8 cellular contexts compared by ENCODE assay signal in genomic region chr1:174800221-174800791, GRCh38.
DNase-seq lines count a peak whose midpoint lies in the region; ATAC-seq and TF ChIP-seq lines count a peak whose summit lies in the region.

No MANE protein-coding gene starts in this region.

- H3K4me3 ChIP-seq in A673 (ENCODE audit: low read depth, low read length, poor library complexity, severe bottlenecking) = peak overlapping the region; percentile 46

- no peaks in the 10 kb centered on the region for H3K27me3 ChIP-seq in A673 (replicated peaks; ENCODE audit: insufficient read depth, low read depth, low read length, poor library complexity)

- intact Hi-C loops in A673 (cut with micrococcal nuclease; ENCODE audit: unreplicated experiment) = no loop called here
- intact Hi-C loops in Right ventricle myocardium superior (cut with DNase I) = no loop called here
- intact Hi-C loops in posterior cingulate gyrus (cut with DNase I) = loop anchor here (1.0 kb wide), 1 partner anchor 199 kb away; the partner anchor contains the start of gene CACYBP

- TF ChIP-seq CTCF in A673 (conservative IDR thresholded peaks at IDR 0.05; ENCODE audit: low read depth, low read length) = no peak

- DNase-seq in A673 (ENCODE audit: low spot score) (no peak), Right ventricle myocardium superior (no peak), posterior cingulate gyrus (peak in 6 of 10 donors; percentile 12 to 84 (median 28)), MV-4-11 (lab: John Stamatoyannopoulos, UW) (no peak)
- peak; percentile 23 to 27 for DNase-seq in activated T-cell treated with anti-CD3 and anti-CD28 coated beads, Interleukin-2, amount 50 U/mL, for 48 hours

- no peaks in the 10 kb centered on the region for H3K9me3 ChIP-seq in A673 (ENCODE audit: low read depth, low read length, poor library complexity, severe bottlenecking)

- TSS peak; percentile 65 for BruUV-seq in A673 (replicated peaks; lab: Mats Ljungman, UMichigan)

- POLR2A ChIA-PET in A673 (lab: Charles Lee; ENCODE audit: low non-redundant PET) = interaction anchor here (0.5 to 1.4 kb wide), 2 partner anchors 191 to 199 kb away, joined by 4 to 6 read pairs; partner anchors contain the start of gene CACYBP

- ATAC-seq in GM21526 (IDR thresholded peaks at IDR 0.05; ENCODE audit: low FRiP score, unreplicated experiment) = peak; percentile 10
- ATAC-seq in Right ventricle myocardium superior (ENCODE audit: poor library complexity) = peak; percentile 27
- ATAC-seq in GM18520 (IDR thresholded peaks at IDR 0.05; ENCODE audit: unreplicated experiment) = no peak
- ATAC-seq in GM18868 (IDR thresholded peaks at IDR 0.05; ENCODE audit: unreplicated experiment) = no peak

- H3K27ac ChIP-seq in A673 (ENCODE audit: low read depth, low read length, poor library complexity, severe bottlenecking) = peak overlapping the region; percentile 38

- H3K36me3 ChIP-seq in A673 (ENCODE audit: insufficient read depth, low read length, poor library complexity, severe bottlenecking) = no peaks in the 10 kb centered on the region

- H3K4me1 ChIP-seq in A673 (ENCODE audit: insufficient read depth, low read length, poor library complexity, severe bottlenecking) = peaks cover 21% of the 10 kb centered on the region

- CTCF ChIA-PET in A673 (lab: Charles Lee) = interaction anchor here (1.0 kb wide), 1 partner anchor 25 kb away, joined by 7 read pairs; no protein-coding TSS in a partner anchor

Comparison
In these comparisons a context has a peak if more than half of its experiments do, and no peak if none do; other contexts are left out.
1. DNase-seq: peak in activated T-cell treated with anti-CD3 and anti-CD28 coated beads, Interleukin-2, amount 50 U/mL, for 48 hours (2 of 2) and posterior cingulate gyrus (6 of 10); none in A673 (single experiment), Right ventricle myocardium superior (single experiment) and MV-4-11 (single experiment).
2. ATAC-seq: peak in GM21526 (single experiment) and Right ventricle myocardium superior (single experiment); none in GM18520 (single experiment) and GM18868 (single experiment).